9 cellular contexts compared by ENCODE assay signal in genomic region chr4:100848865-100849264, GRCh38.
DNase-seq lines count a peak whose midpoint lies in the region; ATAC-seq and TF ChIP-seq lines count a peak whose summit lies in the region.
"Had no signal": no experiment of that assay in that cellular context is flagged by ENCODE, and none has a peak within 500 bp of the region (broad histone marks: within the 10 kb centered on the region; RNA-seq: fewer than 3 reads in every experiment).

No MANE protein-coding gene starts in this region.

- H3K4me3 ChIP-seq in RWPE2 (ENCODE audit: severe bottlenecking) (no peak overlapping the region), psoas muscle (no peak overlapping the region)
- H3K4me3 ChIP-seq in effector memory CD4-positive, alpha-beta T cell (ENCODE audit: insufficient read depth, low read depth, low read length, poor library complexity, severe bottlenecking), result no peak overlapping the region
- H3K4me3 ChIP-seq: thoracic aorta had no signal

- TF ChIP-seq CTCF in RWPE2 (IDR thresholded peaks at IDR 0.05; ENCODE audit: poor library complexity, severe bottlenecking) (peak; percentile 27), osteocyte (IDR thresholded peaks at IDR 0.05) (peak; percentile 23), psoas muscle (IDR thresholded peaks at IDR 0.05) (no peak)

- 52 to 74% (median 68%) methylated on average over 2 of the region's 2 CpGs for WGBS in psoas muscle, 3 donors

- H3K27ac Mint-ChIP-seq in osteocyte (ENCODE audit: unreplicated experiment), result no peak overlapping the region

- H3K4me3 Mint-ChIP-seq in activated T-cell treated with anti-CD3 and anti-CD28 coated beads, Interleukin-2, amount 50 U/mL, for 4 hours, result no peak overlapping the region
- no peak overlapping the region for H3K4me3 Mint-ChIP-seq in osteocyte (ENCODE audit: unreplicated experiment)

- H3K27me3 Mint-ChIP-seq in activated T-cell treated with anti-CD3 and anti-CD28 coated beads, Interleukin-2, amount 50 U/mL, for 4 hours (ENCODE audit: low read depth), result no peaks in the 10 kb centered on the region
- H3K27me3 Mint-ChIP-seq in osteocyte (ENCODE audit: unreplicated experiment), result peaks cover 4% of the 10 kb centered on the region

- intact Hi-C loops in psoas muscle (cut with DNase I), result no loop called here

- H3K4me1 Mint-ChIP-seq in activated T-cell treated with anti-CD3 and anti-CD28 coated beads, Interleukin-2, amount 50 U/mL, for 4 hours (ENCODE audit: low read depth), result no peaks in the 10 kb centered on the region
- H3K4me1 Mint-ChIP-seq in osteocyte (ENCODE audit: unreplicated experiment), result no peaks in the 10 kb centered on the region

- no peaks in the 10 kb centered on the region for H3K9me3 ChIP-seq in RWPE2 (ENCODE audit: severe bottlenecking)
- no peaks in the 10 kb centered on the region for H3K9me3 ChIP-seq in effector memory CD4-positive, alpha-beta T cell (ENCODE audit: control insufficient read depth, low read length)
- H3K9me3 ChIP-seq in psoas muscle, result no peaks in the 10 kb centered on the region
- H3K9me3 ChIP-seq: thoracic aorta had no signal

- no peaks in the 10 kb centered on the region for H3K36me3 ChIP-seq in RWPE2 (ENCODE audit: low read depth)
- no peaks in the 10 kb centered on the region for H3K36me3 ChIP-seq in effector memory CD4-positive, alpha-beta T cell (ENCODE audit: control insufficient read depth, insufficient read depth, low read length)
- no peaks in the 10 kb centered on the region for H3K36me3 ChIP-seq in psoas muscle (ENCODE audit: insufficient read depth in 1 of 2, low read depth in 1 of 2)
- H3K36me3 ChIP-seq: thoracic aorta had no signal

- DNase-seq in activated T-cell treated with anti-CD3 and anti-CD28 coated beads, Interleukin-2, amount 50 U/mL, for 4 hours, result no peak
- DNase-seq in activated T-cell treated with anti-CD3 and anti-CD28 coated beads for 4 hours (no peak), RWPE2 (ENCODE audit: low spot score) (no peak), osteocyte (ENCODE audit: extremely low spot score, unreplicated experiment) (no peak), SHP77 (lab: John Stamatoyannopoulos, UW) (no peak), psoas muscle (no peak)
- DNase-seq in effector memory CD4-positive, alpha-beta T cell, result no peak

- H3K36me3 Mint-ChIP-seq in activated T-cell treated with anti-CD3 and anti-CD28 coated beads, Interleukin-2, amount 50 U/mL, for 4 hours (ENCODE audit: insufficient read depth), result no peaks in the 10 kb centered on the region
- H3K36me3 Mint-ChIP-seq in osteocyte (ENCODE audit: unreplicated experiment), result no peaks in the 10 kb centered on the region

- no peaks in the 10 kb centered on the region for H3K27me3 ChIP-seq in RWPE2 (ENCODE audit: insufficient read depth, poor library complexity, severe bottlenecking)
- no peaks in the 10 kb centered on the region for H3K27me3 ChIP-seq in effector memory CD4-positive, alpha-beta T cell (replicated peaks; ENCODE audit: control insufficient read depth, insufficient read depth, low read length, poor library complexity, severe bottlenecking)
- H3K27me3 ChIP-seq in psoas muscle (ENCODE audit: insufficient read depth in 3 of 3, low read length in 2 of 3), result no peaks in the 10 kb centered on the region

- no peaks in the 10 kb centered on the region for H3K9me3 Mint-ChIP-seq in activated T-cell treated with anti-CD3 and anti-CD28 coated beads, Interleukin-2, amount 50 U/mL, for 4 hours
- no peaks in the 10 kb centered on the region for H3K9me3 Mint-ChIP-seq in osteocyte (ENCODE audit: unreplicated experiment)

- H3K4me1 ChIP-seq in RWPE2 (ENCODE audit: insufficient read depth, poor library complexity, severe bottlenecking) (no peaks in the 10 kb centered on the region), psoas muscle (no peaks in the 10 kb centered on the region)
- H3K4me1 ChIP-seq in effector memory CD4-positive, alpha-beta T cell (ENCODE audit: control insufficient read depth, insufficient read depth, low read length, poor library complexity, severe bottlenecking), result no peaks in the 10 kb centered on the region

- H3K27ac ChIP-seq in RWPE2 (ENCODE audit: poor library complexity, severe bottlenecking) (no peak overlapping the region), psoas muscle (no peak overlapping the region)
- no peak overlapping the region for H3K27ac ChIP-seq in effector memory CD4-positive, alpha-beta T cell (ENCODE audit: insufficient read depth, low read length, poor library complexity, severe bottlenecking)
- H3K27ac ChIP-seq: thoracic aorta had no signal

- ATAC-seq in activated T-cell treated with anti-CD3 and anti-CD28 coated beads, Interleukin-2, amount 50 U/mL, for 4 hours, result peak; percentile 18 to 50
- ATAC-seq in HG02885 (IDR thresholded peaks at IDR 0.05; ENCODE audit: poor library complexity, unreplicated experiment) (peak; percentile 71), RWPE2 (ENCODE audit: low read depth) (peak; percentile 60), psoas muscle (no peak)

Comparison
In these comparisons a context has a peak if more than half of its experiments do, and no peak if none do; other contexts are left out.
1. ATAC-seq: peak in activated T-cell treated with anti-CD3 and anti-CD28 coated beads, Interleukin-2, amount 50 U/mL, for 4 hours (2 of 2), HG02885 (single experiment) and RWPE2 (single experiment); none in psoas muscle (0 of 4).